23 cellular contexts compared by ENCODE assay signal in genomic region chr4:25608644-25609043, GRCh38. TPM values are rescaled to one million over a fixed set of nuclear protein-coding genes. Genes with fewer than 3 reads are reported as not detected.
A peak's percentile ranks its signal among the peaks of the same experiment; 100 is the strongest.
DNase-seq lines count a peak whose midpoint lies in the region; ATAC-seq, FAIRE-seq and TF ChIP-seq lines count a peak whose summit lies in the region.
"Had no signal": no experiment of that assay in that cellular context is flagged by ENCODE, and none has a peak within 500 bp of the region (broad histone marks: within the 10 kb centered on the region; RNA-seq: fewer than 3 reads in every experiment).

No MANE protein-coding gene starts in this region.

- no peaks in the 10 kb centered on the region for H3F3A ChIP-seq in GM23338 (replicated peaks; ENCODE audit: low read depth)
- no peaks in the 10 kb centered on the region for H3F3A ChIP-seq in SK-N-SH (replicated peaks; ENCODE audit: insufficient read depth)

- peaks cover 2% of the 10 kb centered on the region for H3K27me3 Mint-ChIP-seq in GM23338 (ENCODE audit: insufficient read depth, low read depth, poor library complexity)

- no peak overlapping the region for H3K4me3 Mint-ChIP-seq in GM23338
- H3K4me3 Mint-ChIP-seq: CD14-positive monocyte, H9 had no signal

- no peaks in the 10 kb centered on the region for H4K20me1 ChIP-seq in GM23338 (replicated peaks; ENCODE audit: insufficient read depth)
- no peaks in the 10 kb centered on the region for H4K20me1 ChIP-seq in SK-N-SH (ENCODE audit: insufficient read depth)

- TF ChIP-seq EP300 in SK-N-SH (IDR thresholded peaks at IDR 0.05; ENCODE audit: borderline replicate concordance in 1 of 2, low read depth in 1 of 2, low read length in 1 of 2): no peak

- no peaks in the 10 kb centered on the region for H3K4me1 Mint-ChIP-seq in GM23338
- H3K4me1 Mint-ChIP-seq: CD14-positive monocyte, H9 had no signal

- ATAC-seq in GM23338 (no peak), lung (ENCODE audit: insufficient read depth, low FRiP score) (peak; percentile 83)
- ATAC-seq: A549 had no signal

- TF ChIP-seq CTCF in GM23338 (conservative IDR thresholded peaks at IDR 0.05; ENCODE audit: low read depth in 2 of 2) (no peak), bronchial epithelial cell (IDR thresholded peaks at IDR 0.05; ENCODE audit: insufficient read depth, low read length, severe bottlenecking) (no peak), lung (IDR thresholded peaks at IDR 0.05; ENCODE audit: control extremely low read depth, extremely low read depth) (no peak), SK-N-SH (IDR thresholded peaks at IDR 0.05) (no peak), prostate gland (IDR thresholded peaks at IDR 0.05) (no peak)

- H3K4me3 ChIP-seq in GM23338 (no peak overlapping the region), bronchial epithelial cell (ENCODE audit: low read depth, low read length) (no peak overlapping the region), lung (no peak overlapping the region), SK-N-SH (ENCODE audit: low read depth in 2 of 2, low read length in 1 of 2) (no peak overlapping the region), prostate gland (no peak overlapping the region)
- H3K4me3 ChIP-seq: A549, SJSA1 had no signal

- H3K27ac Mint-ChIP-seq in GM23338: no peak overlapping the region
- H3K27ac Mint-ChIP-seq: CD14-positive monocyte had no signal

- H3K4me1 ChIP-seq in GM23338 (ENCODE audit: insufficient read depth): no peaks in the 10 kb centered on the region
- H3K4me1 ChIP-seq in lung (ENCODE audit: control insufficient read depth in 2 of 2, insufficient read depth in 2 of 2, low read length in 2 of 2): peaks cover 0 to 1% of the 10 kb centered on the region in 2 donors
- H3K4me1 ChIP-seq in SK-N-SH (ENCODE audit: control insufficient read depth in 1 of 2, insufficient read depth in 2 of 2, low read depth in 1 of 2, low read length in 1 of 2): no peaks in the 10 kb centered on the region
- H3K4me1 ChIP-seq in prostate gland (replicated peaks): no peaks in the 10 kb centered on the region
- H3K4me1 ChIP-seq: A549, SJSA1 had no signal

- H2AFZ ChIP-seq in GM23338: peak overlapping the region; percentile 52; the same call in 1 of the 2 replicates
- H2AFZ ChIP-seq in SK-N-SH (ENCODE audit: low read depth): no peak overlapping the region

- H3K9me3 Mint-ChIP-seq in GM23338: no peaks in the 10 kb centered on the region; the same call in 2 of the 3 replicates
- H3K9me3 Mint-ChIP-seq: H9 had no signal

- H3K9me3 ChIP-seq in lung (ENCODE audit: control insufficient read depth in 2 of 2, insufficient read depth in 1 of 2, low read length in 1 of 2) (peaks cover 0 to 2% of the 10 kb centered on the region in 2 donors), SK-N-SH (no peaks in the 10 kb centered on the region), prostate gland (no peaks in the 10 kb centered on the region)
- H3K9me3 ChIP-seq: A549, SJSA1 had no signal

- in situ Hi-C loops in ACHN (cut with HindIII; ENCODE audit: low pct_ligation_motif_present, low pct_unique_long_range_greater_than_20kb, low sequenced_read_pairs): no loop called here

- no peak overlapping the region for H3K9ac ChIP-seq in SK-N-SH

- no peak overlapping the region for H3K4me2 ChIP-seq in GM23338
- no peak overlapping the region for H3K4me2 ChIP-seq in SK-N-SH
- H3K4me2 ChIP-seq: A549 had no signal

- DNase-seq in ACHN (peak; percentile 29), GM23338 (ENCODE audit: low spot score) (no peak), bronchial epithelial cell (ENCODE audit: low read depth) (peak; percentile 23), lung (ENCODE audit: low spot score) (no peak), SK-N-SH (no peak), prostate gland (ENCODE audit: low spot score) (no peak), AG08395 (ENCODE audit: low spot score) (no peak)
- DNase-seq in activated CD4-positive, alpha-beta T cell treated with anti-CD3 and anti-CD28 coated beads for 4 hours: no peak
- DNase-seq: AML-193; COR-L47; DMS153; H9; IMR-90; Kasumi-1; NCI-H2081; NCI-H524 treated with DMSO at 0.1 percent for 48 hours; NK-92 treated with Interleukin-12 subunit alpha and Interleukin-12 subunit beta, amount 100 ng/mL, for 24 hours; OCI-M1; RPMI8226; SW 1271 had no signal

- intact Hi-C loops in prostate gland (cut with DNase I): no loop called here

- CTCF ChIA-PET in SK-N-SH (lab: Yijun Ruan, JAX): no interaction called here

- TF ChIP-seq RAD21 in SK-N-SH (IDR thresholded peaks at IDR 0.05; ENCODE audit: low read length): no peak

- WGBS in lung, 2 donors: 65 to 80% methylated on average over 5 of the region's 5 CpGs
- 33% methylated on average over 5 of the region's 5 CpGs for WGBS in SK-N-SH (ENCODE audit: low lambda C conversion rate)
- WGBS in prostate gland: 66% methylated on average over 5 of the region's 5 CpGs

- no peak overlapping the region for H3K27ac ChIP-seq in GM23338 (ENCODE audit: low read depth)
- H3K27ac ChIP-seq in lung (ENCODE audit: low read depth in 1 of 2, low read length in 1 of 2): no peak overlapping the region
- no peak overlapping the region for H3K27ac ChIP-seq in SK-N-SH (ENCODE audit: low read depth in 2 of 2, low read length in 1 of 2)
- H3K27ac ChIP-seq in prostate gland: no peak overlapping the region
- H3K27ac ChIP-seq: A549, SJSA1 had no signal

- H3K27me3 ChIP-seq in GM23338 (ENCODE audit: insufficient read depth): no peaks in the 10 kb centered on the region
- no peaks in the 10 kb centered on the region for H3K27me3 ChIP-seq in bronchial epithelial cell (ENCODE audit: control insufficient read depth, insufficient read depth, low read length)
- no peaks in the 10 kb centered on the region for H3K27me3 ChIP-seq in lung (ENCODE audit: control insufficient read depth, insufficient read depth)
- no peaks in the 10 kb centered on the region; the same call in 1 of the 2 replicates for H3K27me3 ChIP-seq in SK-N-SH (ENCODE audit: insufficient read depth)
- no peaks in the 10 kb centered on the region for H3K27me3 ChIP-seq in prostate gland (replicated peaks; ENCODE audit: insufficient read depth)
- H3K27me3 ChIP-seq: SJSA1 had no signal

- H3K36me3 ChIP-seq in GM23338 (ENCODE audit: insufficient read depth) (no peaks in the 10 kb centered on the region), bronchial epithelial cell (ENCODE audit: control insufficient read depth, insufficient read depth, low read length) (no peaks in the 10 kb centered on the region), lung (ENCODE audit: control insufficient read depth in 2 of 2, insufficient read depth in 2 of 2, low read length in 2 of 2) (no peaks in the 10 kb centered on the region), SK-N-SH (replicated peaks in 1 of 2; ENCODE audit: control insufficient read depth in 1 of 2, insufficient read depth in 2 of 2, low read length in 1 of 2) (no peaks in the 10 kb centered on the region), prostate gland (no peaks in the 10 kb centered on the region)
- H3K36me3 ChIP-seq: SJSA1 had no signal

- H3K9me2 ChIP-seq in GM23338 (ENCODE audit: insufficient read depth) (no peaks in the 10 kb centered on the region), SK-N-SH (no peaks in the 10 kb centered on the region)

- no peaks in the 10 kb centered on the region; the same call in 2 of the 3 replicates for H3K36me3 Mint-ChIP-seq in GM23338 (ENCODE audit: low read depth)
- H3K36me3 Mint-ChIP-seq: CD14-positive monocyte had no signal

- FAIRE-seq in bronchial epithelial cell (lab: Jason Lieb, UNC): no peak
- FAIRE-seq: A549 had no signal

- POLR2A ChIA-PET in SK-N-SH (lab: Yijun Ruan, JAX): no interaction called here

- no peaks in the 10 kb centered on the region for H3K79me2 ChIP-seq in GM23338 (replicated peaks; ENCODE audit: insufficient read depth)
- no peaks in the 10 kb centered on the region for H3K79me2 ChIP-seq in SK-N-SH (ENCODE audit: insufficient read depth)

- no peak for TF ChIP-seq POLR2A in prostate gland (IDR thresholded peaks at IDR 0.05)

TF ChIP-seq in SK-N-SH, 30 proteins besides CTCF, POLR2A, EP300 and RAD21 (continues in another document):
- TF ChIP-seq RXRA (IDR thresholded peaks at IDR 0.05; ENCODE audit: borderline replicate concordance, low read depth): no peak
- TF ChIP-seq SIN3A (IDR thresholded peaks at IDR 0.05; ENCODE audit: borderline replicate concordance, low read depth, low read length): no peak
- TF ChIP-seq MAX (IDR thresholded peaks at IDR 0.05; ENCODE audit: low read depth): no peak
- no peak for TF ChIP-seq SMC3 (IDR thresholded peaks at IDR 0.05; ENCODE audit: low read depth, low read length)
- no peak for TF ChIP-seq MXI1 (IDR thresholded peaks at IDR 0.05; ENCODE audit: low read depth, low read length)
- TF ChIP-seq IRF3 (IDR thresholded peaks at IDR 0.05; ENCODE audit: low read depth, low read length): no peak
- TF ChIP-seq TAF1 (IDR thresholded peaks at IDR 0.05; ENCODE audit: borderline replicate concordance, low read depth, low read length): no peak
- no peak for TF ChIP-seq PBX3 (IDR thresholded peaks at IDR 0.05)

RNA-seq across cellular contexts. Expression of gene SLC34A2, which starts 47.0 kb away (rescaled TPM):
- total RNA-seq in GM23338 (2014; rRNA removed; shearing (Covaris generic)): 0.80 and 5.7 TPM in 2 replicates
- polyA plus RNA-seq in GM23338 (2016; fragmentation: Nextera tagmentation; extraction: Ambion mirVana): 0.31 and 0.73 TPM in 2 replicates
- total RNA-seq in bronchial epithelial cell: under 0.01 and 1.8 TPM in 2 replicates
- total RNA-seq in lung: 1,000 to 10,000 TPM; 1,764 to 1,795 TPM
- polyA plus RNA-seq in lung: 100 to 1,000 TPM; 723 to 727 TPM
- polyA plus RNA-seq in SK-N-SH (2012; rRNA removed): not detected in 2 replicates
- polyA plus RNA-seq in SK-N-SH (2012; cell fraction: cytosol; rRNA removed): not detected in 2 replicates
- polyA plus RNA-seq in SK-N-SH (2012; cell fraction: nucleus; rRNA removed): 0.01 TPM in 1 of 2 replicates, not detected in the other
- 1 to 10 TPM; 1.2 TPM for total RNA-seq in prostate gland
- total RNA-seq: IMR-90, SJSA1 had no signal
- polyA plus RNA-seq: CD14-positive monocyte, IMR-90 had no signal

Comparison
In these comparisons a context has a peak if more than half of its experiments do, and no peak if none do; other contexts are left out.
1. DNase-seq: peak in ACHN (single experiment) and bronchial epithelial cell (single experiment); none in GM23338 (single experiment), lung (single experiment), SK-N-SH (single experiment), prostate gland (single experiment), AG08395 (single experiment) and activated CD4-positive, alpha-beta T cell treated with anti-CD3 and anti-CD28 coated beads for 4 hours (0 of 2).
2. RNA of gene SLC34A2, which starts 47.0 kb away (total RNA-seq): 1,764 to 1,795 TPM in lung; 1.2 TPM in prostate gland, 0.80 to 5.7 TPM in GM23338 and under 0.01 to 1.8 TPM in bronchial epithelial cell; every median in the first group is over 100 times any median in the second.